Comparison of ENCODE assay signal across 24 cellular contexts in genomic region chr11:46632502-46632901, GRCh38.
"Had no signal": no experiment of that assay in that cellular context is flagged by ENCODE, and none has a peak within 500 bp of the region (broad histone marks: within the 10 kb centered on the region; RNA-seq: fewer than 3 reads in every experiment).

No MANE protein-coding gene starts in this region.

- DNase-seq: activated CD4-positive, alpha-beta T cell treated with anti-CD3 and anti-CD28 coated beads for 4 hours; activated CD4-positive, alpha-beta T cell treated with anti-CD3 and anti-CD28 coated beads, Interleukin-2, amount 50 U/mL, for 4 hours; activated naive CD4-positive, alpha-beta T cell; activated T-cell treated with anti-CD3 and anti-CD28 coated beads, Interleukin-2, amount 50 U/mL, for 48 hours; amniotic stem cell; caudate nucleus; esophagus squamous epithelium; foreskin melanocyte; left lung; mesendoderm; stimulated activated CD4-positive, alpha-beta T cell treated with anti-CD3 and anti-CD28 coated beads, Interleukin-15, amount 100 ng/mL, for 24 hours; stimulated activated CD4-positive, alpha-beta T cell treated with anti-CD3 and anti-CD28 coated beads, Interleukin-2, amount 100 ng/mL, for 24 hours; stimulated activated naive B cell treated with anti-CD40 and anti-IgM and Interleukin-4, amounts not matched to agents 10 μg/mL and 1 μg/mL and 100 μg/mL, for 72 hours; stomach; T-helper 9 cell; thyroid gland had no signal

- H3K9me3 Mint-ChIP-seq: activated naive CD4-positive, alpha-beta T cell treated with anti-CD3 and anti-CD28 coated beads, Interleukin-2, amount 50 U/mL, for 72 hours; natural killer cell treated with Interleukin-12 subunit alpha and Interleukin-12 subunit beta and Interleukin-15 and Interleukin-18, amount 100 ng/mL, for 72 hours; stimulated activated naive B cell treated with anti-CD40 and anti-IgM and Interleukin-4, amounts not matched to agents 10 μg/mL and 1 μg/mL and 100 μg/mL, for 72 hours; T-helper 1 cell treated with Interleukin-12 subunit alpha and Interleukin-12 subunit beta and Interleukin-4 antibody, amounts not matched to agents 30 μg/mL and 1 μg/mL, for 36 hours had no signal

- H3K27me3 ChIP-seq: esophagus squamous epithelium, left lung, right atrium auricular region, stomach, thyroid gland, upper lobe of left lung had no signal

- H3K27ac Mint-ChIP-seq: activated naive CD4-positive, alpha-beta T cell treated with anti-CD3 and anti-CD28 coated beads, Interleukin-2, amount 50 U/mL, for 72 hours; natural killer cell treated with Interleukin-12 subunit alpha and Interleukin-12 subunit beta and Interleukin-15 and Interleukin-18, amount 100 ng/mL, for 72 hours; stimulated activated naive B cell treated with anti-CD40 and anti-IgM and Interleukin-4, amounts not matched to agents 10 μg/mL and 1 μg/mL and 100 μg/mL, for 72 hours; T-helper 1 cell treated with Interleukin-12 subunit alpha and Interleukin-12 subunit beta and Interleukin-4 antibody, amounts not matched to agents 30 μg/mL and 1 μg/mL, for 36 hours had no signal

- H3K27ac ChIP-seq: epithelial cell of prostate, esophagus squamous epithelium, left lung, right atrium auricular region, stomach, thyroid gland, upper lobe of left lung, VCaP had no signal

- ATAC-seq: activated naive CD4-positive, alpha-beta T cell treated with anti-CD3 and anti-CD28 coated beads, Interleukin-2, amount 50 U/mL, for 72 hours; stimulated activated naive B cell treated with anti-CD40 and anti-IgM and Interleukin-4, amounts not matched to agents 10 μg/mL and 1 μg/mL and 100 μg/mL, for 72 hours had no signal

- H3K4me1 ChIP-seq: esophagus squamous epithelium, left lung, right atrium auricular region, thyroid gland, upper lobe of left lung had no signal

- H3K9me3 ChIP-seq: esophagus squamous epithelium, left lung, right atrium auricular region, stomach, thyroid gland, upper lobe of left lung had no signal

- H3K27me3 Mint-ChIP-seq: natural killer cell treated with Interleukin-12 subunit alpha and Interleukin-12 subunit beta and Interleukin-15 and Interleukin-18, amount 100 ng/mL, for 72 hours; stimulated activated naive B cell treated with anti-CD40 and anti-IgM and Interleukin-4, amounts not matched to agents 10 μg/mL and 1 μg/mL and 100 μg/mL, for 72 hours had no signal

- H3K4me3 Mint-ChIP-seq: natural killer cell treated with Interleukin-12 subunit alpha and Interleukin-12 subunit beta and Interleukin-15 and Interleukin-18, amount 100 ng/mL, for 72 hours; stimulated activated naive B cell treated with anti-CD40 and anti-IgM and Interleukin-4, amounts not matched to agents 10 μg/mL and 1 μg/mL and 100 μg/mL, for 72 hours; T-helper 1 cell treated with Interleukin-12 subunit alpha and Interleukin-12 subunit beta and Interleukin-4 antibody, amounts not matched to agents 30 μg/mL and 1 μg/mL, for 36 hours had no signal

- H3K36me3 Mint-ChIP-seq: activated naive CD4-positive, alpha-beta T cell treated with anti-CD3 and anti-CD28 coated beads, Interleukin-2, amount 50 U/mL, for 72 hours had no signal

- H3K4me3 ChIP-seq: esophagus squamous epithelium, left lung, lung, right atrium auricular region, stomach, thyroid gland, upper lobe of left lung had no signal
